18 cellular contexts compared by ENCODE assay signal in the genomic region with DNA sequence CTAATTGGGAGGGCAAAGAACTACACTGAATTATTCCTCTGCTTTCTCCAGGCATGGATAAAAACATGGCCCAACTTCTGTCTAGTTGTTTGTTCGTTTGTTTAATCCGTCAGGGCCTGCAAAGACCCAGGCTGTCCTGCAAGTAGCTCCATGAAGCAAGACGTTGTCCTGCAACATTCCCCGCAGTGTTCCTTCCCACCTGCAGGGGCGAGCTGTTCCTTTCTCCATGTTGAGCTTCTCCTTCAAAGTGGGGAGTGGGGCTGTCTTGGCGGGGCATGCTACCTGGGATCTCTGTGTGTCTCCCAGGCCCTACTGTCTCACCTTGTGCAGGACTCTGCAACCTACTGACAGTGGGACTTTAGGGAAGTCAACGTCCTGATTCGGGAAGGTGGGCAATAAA.
DNase-seq lines count a peak whose midpoint lies in the region; ATAC-seq and TF ChIP-seq lines count a peak whose summit lies in the region.
"Had no signal": no experiment of that assay in that cellular context is flagged by ENCODE, and none has a peak within 500 bp of the region (broad histone marks: within the 10 kb centered on the region; RNA-seq: fewer than 3 reads in every experiment).

No MANE protein-coding gene starts in this region.

- H3K27me3 Mint-ChIP-seq in GM23338 (ENCODE audit: insufficient read depth, low read depth, poor library complexity) = no peaks in the 10 kb centered on the region
- H3K27me3 Mint-ChIP-seq in endodermal cell (ENCODE audit: insufficient read depth) = peaks cover 1% of the 10 kb centered on the region
- peaks cover 2% of the 10 kb centered on the region for H3K27me3 Mint-ChIP-seq in neural crest cell (ENCODE audit: low read depth)

- H3K27ac ChIP-seq in GM23338 (ENCODE audit: low read depth) = no peak overlapping the region
- no peak overlapping the region for H3K27ac ChIP-seq in endodermal cell (ENCODE audit: low read depth, low read length)
- no peak overlapping the region for H3K27ac ChIP-seq in colonic mucosa
- H3K27ac ChIP-seq in effector memory CD4-positive, alpha-beta T cell (ENCODE audit: insufficient read depth, low read length, poor library complexity, severe bottlenecking) = no peak overlapping the region

- H3K4me3 Mint-ChIP-seq in GM23338 = no peak overlapping the region
- H3K4me3 Mint-ChIP-seq in endodermal cell = no peak overlapping the region
- no peak overlapping the region for H3K4me3 Mint-ChIP-seq in neural crest cell
- H3K4me3 Mint-ChIP-seq: CD14-positive monocyte had no signal

- no peak overlapping the region for H3K4me3 ChIP-seq in GM23338
- no peak overlapping the region for H3K4me3 ChIP-seq in HFF-Myc (replicated peaks; ENCODE audit: low read depth, low read length)
- H3K4me3 ChIP-seq in endodermal cell (ENCODE audit: low read length) = no peak overlapping the region
- H3K4me3 ChIP-seq in colonic mucosa = no peak overlapping the region
- H3K4me3 ChIP-seq in effector memory CD4-positive, alpha-beta T cell (ENCODE audit: insufficient read depth, low read depth, low read length, poor library complexity, severe bottlenecking) = no peak overlapping the region
- H3K4me3 ChIP-seq: GM12878 had no signal

- TF ChIP-seq CTCF in GM23338 (conservative IDR thresholded peaks at IDR 0.05; ENCODE audit: low read depth in 2 of 2) (peak; percentile 35 to 44), HFF-Myc (IDR thresholded peaks at IDR 0.05; ENCODE audit: low read depth, low read length, missing control alignments) (peak; percentile 12), endodermal cell (conservative IDR thresholded peaks at IDR 0.05) (peak; percentile 65), neural crest cell (conservative IDR thresholded peaks at IDR 0.05) (peak; percentile 22), colonic mucosa (IDR thresholded peaks at IDR 0.05) (no peak)

- H3K27me3 ChIP-seq in GM23338 (ENCODE audit: insufficient read depth) (no peaks in the 10 kb centered on the region), endodermal cell (ENCODE audit: control insufficient read depth, insufficient read depth, low read length, poor library complexity, severe bottlenecking) (no peaks in the 10 kb centered on the region), colonic mucosa (no peaks in the 10 kb centered on the region)
- H3K27me3 ChIP-seq in effector memory CD4-positive, alpha-beta T cell (replicated peaks; ENCODE audit: control insufficient read depth, insufficient read depth, low read length, poor library complexity, severe bottlenecking) = no peaks in the 10 kb centered on the region

- no peak overlapping the region for H2AFZ ChIP-seq in GM23338

- peak; percentile 71 for ATAC-seq in GM23338
- no peak for ATAC-seq in GM18909 (IDR thresholded peaks at IDR 0.05; ENCODE audit: poor library complexity, unreplicated experiment)
- ATAC-seq: GM12878, Right ventricle myocardium inferior had no signal

- no peaks in the 10 kb centered on the region for H4K20me1 ChIP-seq in GM23338 (replicated peaks; ENCODE audit: insufficient read depth)

- H3K36me3 Mint-ChIP-seq in GM23338 (ENCODE audit: low read depth) (no peaks in the 10 kb centered on the region; the same call in 2 of the 3 replicates), endodermal cell (ENCODE audit: low read depth) (no peaks in the 10 kb centered on the region), neural crest cell (ENCODE audit: low read depth) (no peaks in the 10 kb centered on the region)
- H3K36me3 Mint-ChIP-seq: CD14-positive monocyte had no signal

- no peak overlapping the region for H3K4me2 ChIP-seq in GM23338

- 86 to 98% methylated on average over 8 of the region's 8 CpGs for whole genome bisulfite sequencing in endodermal cell (ENCODE audit: insufficient coverage in 1 of 2, insufficient read length in 1 of 2), 2 experiments

- peaks cover 12% of the 10 kb centered on the region; the same call in 1 of the 2 replicates for H3K9me2 ChIP-seq in GM23338 (ENCODE audit: insufficient read depth)

- no peaks in the 10 kb centered on the region for H3F3A ChIP-seq in GM23338 (replicated peaks; ENCODE audit: low read depth)

- intact Hi-C loops in colonic mucosa (cut with DNase I) = no loop called here

- H3K4me1 Mint-ChIP-seq in GM23338 = peaks cover 7% of the 10 kb centered on the region; the same call in 2 of the 3 replicates
- no peaks in the 10 kb centered on the region for H3K4me1 Mint-ChIP-seq in endodermal cell
- no peaks in the 10 kb centered on the region for H3K4me1 Mint-ChIP-seq in neural crest cell
- H3K4me1 Mint-ChIP-seq: CD14-positive monocyte had no signal

- no peaks in the 10 kb centered on the region for H3K36me3 ChIP-seq in GM23338 (ENCODE audit: insufficient read depth)
- H3K36me3 ChIP-seq in endodermal cell (ENCODE audit: control insufficient read depth, insufficient read depth, low read length) = no peaks in the 10 kb centered on the region
- H3K36me3 ChIP-seq in colonic mucosa = no peaks in the 10 kb centered on the region
- H3K36me3 ChIP-seq in effector memory CD4-positive, alpha-beta T cell (ENCODE audit: control insufficient read depth, insufficient read depth, low read length) = no peaks in the 10 kb centered on the region

- H3K9me3 ChIP-seq in endodermal cell (ENCODE audit: control insufficient read depth, low read length) (no peaks in the 10 kb centered on the region), colonic mucosa (no peaks in the 10 kb centered on the region)
- no peaks in the 10 kb centered on the region for H3K9me3 ChIP-seq in effector memory CD4-positive, alpha-beta T cell (ENCODE audit: control insufficient read depth, low read length)

- DNase-seq in GM23338 (ENCODE audit: low spot score) = peak; percentile 49
- no peak for DNase-seq in HFF-Myc (ENCODE audit: extremely low read depth, low read depth)
- peak; percentile 67 for DNase-seq in endodermal cell
- no peak for DNase-seq in neural crest cell (ENCODE audit: low read depth, low spot score)
- no peak for DNase-seq in stimulated activated CD4-positive, alpha-beta T cell treated with anti-CD3 and anti-CD28 coated beads, Interleukin-4, amount 100 ng/mL, for 24 hours
- DNase-seq in colonic mucosa = no peak
- DNase-seq in effector memory CD4-positive, alpha-beta T cell = no peak
- DNase-seq: AML-193, GF-D8, GOT3, IMR-90, NCI-H1436, NCI-H2081, NCI-H446 treated with DMSO at 0.1 percent for 48 hours had no signal

- no peak overlapping the region for H3K27ac Mint-ChIP-seq in GM23338
- no peak overlapping the region for H3K27ac Mint-ChIP-seq in endodermal cell
- H3K27ac Mint-ChIP-seq in neural crest cell (ENCODE audit: unreplicated experiment) = no peak overlapping the region
- H3K27ac Mint-ChIP-seq: CD14-positive monocyte had no signal

- H3K9me3 Mint-ChIP-seq in GM23338 (no peaks in the 10 kb centered on the region; the same call in 2 of the 3 replicates), endodermal cell (no peaks in the 10 kb centered on the region), neural crest cell (peaks cover 6% of the 10 kb centered on the region)

- H3K79me2 ChIP-seq in GM23338 (replicated peaks; ENCODE audit: insufficient read depth) = no peaks in the 10 kb centered on the region

- H3K4me1 ChIP-seq in GM23338 (ENCODE audit: insufficient read depth) (no peaks in the 10 kb centered on the region), endodermal cell (ENCODE audit: control insufficient read depth, insufficient read depth, low read length) (no peaks in the 10 kb centered on the region), colonic mucosa (no peaks in the 10 kb centered on the region)
- H3K4me1 ChIP-seq in effector memory CD4-positive, alpha-beta T cell (ENCODE audit: control insufficient read depth, insufficient read depth, low read length, poor library complexity, severe bottlenecking) = no peaks in the 10 kb centered on the region

- H3K9ac ChIP-seq in endodermal cell (ENCODE audit: extremely low read depth, low read length, poor library complexity, severe bottlenecking) (no peak overlapping the region), colonic mucosa (ENCODE audit: low read depth in 2 of 2, low read length in 2 of 2) (no peak overlapping the region)

TF ChIP-seq in GM23338, 12 proteins besides CTCF, POLR2A, EP300 and RAD21 (continues in another document):
- TF ChIP-seq CREB1 (CRISPR knock-in tag; IDR thresholded peaks at IDR 0.05; ENCODE audit: low read depth) (no peak), ZNF114 (CRISPR knock-in tag; IDR thresholded peaks at IDR 0.05) (no peak), EZH2phosphoT487 (IDR thresholded peaks at IDR 0.05; ENCODE audit: unreplicated experiment) (no peak)
- TF ChIP-seq, protein P1, sequence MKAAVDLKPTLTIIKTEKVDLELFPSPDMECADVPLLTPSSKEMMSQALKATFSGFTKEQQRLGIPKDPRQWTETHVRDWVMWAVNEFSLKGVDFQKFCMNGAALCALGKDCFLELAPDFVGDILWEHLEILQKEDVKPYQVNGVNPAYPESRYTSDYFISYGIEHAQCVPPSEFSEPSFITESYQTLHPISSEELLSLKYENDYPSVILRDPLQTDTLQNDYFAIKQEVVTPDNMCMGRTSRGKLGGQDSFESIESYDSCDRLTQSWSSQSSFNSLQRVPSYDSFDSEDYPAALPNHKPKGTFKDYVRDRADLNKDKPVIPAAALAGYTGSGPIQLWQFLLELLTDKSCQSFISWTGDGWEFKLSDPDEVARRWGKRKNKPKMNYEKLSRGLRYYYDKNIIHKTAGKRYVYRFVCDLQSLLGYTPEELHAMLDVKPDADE (IDR thresholded peaks at IDR 0.05) = no peak
- TF ChIP-seq, protein P2, sequence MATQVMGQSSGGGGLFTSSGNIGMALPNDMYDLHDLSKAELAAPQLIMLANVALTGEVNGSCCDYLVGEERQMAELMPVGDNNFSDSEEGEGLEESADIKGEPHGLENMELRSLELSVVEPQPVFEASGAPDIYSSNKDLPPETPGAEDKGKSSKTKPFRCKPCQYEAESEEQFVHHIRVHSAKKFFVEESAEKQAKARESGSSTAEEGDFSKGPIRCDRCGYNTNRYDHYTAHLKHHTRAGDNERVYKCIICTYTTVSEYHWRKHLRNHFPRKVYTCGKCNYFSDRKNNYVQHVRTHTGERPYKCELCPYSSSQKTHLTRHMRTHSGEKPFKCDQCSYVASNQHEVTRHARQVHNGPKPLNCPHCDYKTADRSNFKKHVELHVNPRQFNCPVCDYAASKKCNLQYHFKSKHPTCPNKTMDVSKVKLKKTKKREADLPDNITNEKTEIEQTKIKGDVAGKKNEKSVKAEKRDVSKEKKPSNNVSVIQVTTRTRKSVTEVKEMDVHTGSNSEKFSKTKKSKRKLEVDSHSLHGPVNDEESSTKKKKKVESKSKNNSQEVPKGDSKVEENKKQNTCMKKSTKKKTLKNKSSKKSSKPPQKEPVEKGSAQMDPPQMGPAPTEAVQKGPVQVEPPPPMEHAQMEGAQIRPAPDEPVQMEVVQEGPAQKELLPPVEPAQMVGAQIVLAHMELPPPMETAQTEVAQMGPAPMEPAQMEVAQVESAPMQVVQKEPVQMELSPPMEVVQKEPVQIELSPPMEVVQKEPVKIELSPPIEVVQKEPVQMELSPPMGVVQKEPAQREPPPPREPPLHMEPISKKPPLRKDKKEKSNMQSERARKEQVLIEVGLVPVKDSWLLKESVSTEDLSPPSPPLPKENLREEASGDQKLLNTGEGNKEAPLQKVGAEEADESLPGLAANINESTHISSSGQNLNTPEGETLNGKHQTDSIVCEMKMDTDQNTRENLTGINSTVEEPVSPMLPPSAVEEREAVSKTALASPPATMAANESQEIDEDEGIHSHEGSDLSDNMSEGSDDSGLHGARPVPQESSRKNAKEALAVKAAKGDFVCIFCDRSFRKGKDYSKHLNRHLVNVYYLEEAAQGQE (IDR thresholded peaks at IDR 0.05; ENCODE audit: unreplicated experiment) = no peak

Comparison
In these comparisons a context has a peak if more than half of its experiments do, and no peak if none do; other contexts are left out.
1. DNase-seq: peak in GM23338 (single experiment) and endodermal cell (single experiment); none in HFF-Myc (single experiment), neural crest cell (single experiment), stimulated activated CD4-positive, alpha-beta T cell treated with anti-CD3 and anti-CD28 coated beads, Interleukin-4, amount 100 ng/mL, for 24 hours (single experiment), colonic mucosa (single experiment) and effector memory CD4-positive, alpha-beta T cell (0 of 3).